17 cellular contexts compared by ENCODE assay signal in the genomic region with DNA sequence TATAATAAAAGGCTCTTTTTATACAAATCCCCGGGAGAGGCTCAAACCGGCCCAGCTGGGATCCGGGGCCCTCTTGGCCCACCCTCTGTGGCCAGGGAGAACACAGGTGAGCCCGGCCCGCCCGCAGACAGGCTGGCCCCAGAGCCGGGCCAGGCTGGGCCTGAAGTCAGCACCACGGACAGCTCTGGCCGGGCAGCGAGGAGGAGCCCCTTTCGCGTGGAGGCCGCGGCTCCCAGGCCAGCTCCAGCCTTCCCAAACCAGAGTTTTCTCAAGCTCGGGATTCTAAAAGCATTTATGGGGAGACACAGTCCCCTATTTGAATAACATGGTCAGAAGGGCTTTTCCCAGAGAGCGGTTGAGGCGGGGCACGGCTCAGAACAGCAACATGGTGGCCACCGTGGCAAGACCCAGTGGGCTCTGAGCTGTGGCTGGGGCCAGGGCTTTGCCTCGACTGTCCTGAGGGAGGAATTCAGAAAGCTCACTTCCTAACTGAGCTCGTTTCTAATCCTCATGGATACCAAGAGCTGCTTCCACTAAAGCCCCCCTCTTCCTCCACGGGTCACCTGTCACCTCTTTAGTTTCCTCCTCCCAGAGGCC.
DNase-seq lines count a peak whose midpoint lies in the region; ATAC-seq, FAIRE-seq and TF ChIP-seq lines count a peak whose summit lies in the region.
"Had no signal": no experiment of that assay in that cellular context is flagged by ENCODE, and none has a peak within 500 bp of the region (broad histone marks: within the 10 kb centered on the region; RNA-seq: fewer than 3 reads in every experiment).

No MANE protein-coding gene starts in this region.

- H3K4me3 ChIP-seq in SK-N-SH (ENCODE audit: low read depth in 2 of 2, low read length in 1 of 2) (no peak overlapping the region), hepatocyte (no peak overlapping the region)
- H3K4me3 ChIP-seq: adrenal gland had no signal

- no peak for ATAC-seq in SK-N-SH treated with all-trans-retinoic acid at 6 μM for 48 hours
- no peak for ATAC-seq in GM18511 (IDR thresholded peaks at IDR 0.05; ENCODE audit: unreplicated experiment)

- no peaks in the 10 kb centered on the region for H3K36me3 Mint-ChIP-seq in progenitor cell of endocrine pancreas (ENCODE audit: insufficient read depth)

- DNase-seq in SK-N-SH (no peak), OCI-M1 (lab: John Stamatoyannopoulos, UW) (peak; percentile 15), hepatocyte (ENCODE audit: low spot score) (peak; percentile 69), progenitor cell of endocrine pancreas (ENCODE audit: low spot score, unreplicated experiment) (peak; percentile 70), T-helper 2 cell (no peak), frontal cortex (ENCODE audit: low spot score in 2 of 2) (no peak)
- DNase-seq: activated CD4-positive, alpha-beta T cell treated with anti-CD3 and anti-CD28 coated beads for 1 hour; activated T-cell treated with anti-CD3 and anti-CD28 coated beads, Interleukin-2, amount 50 U/mL, for 1 hour; DMS79 treated with DMSO at 0.1 percent for 48 hours; kidney; NCI-H2081 treated with DMSO at 0.1 percent for 48 hours; substantia nigra had no signal

- CTCF ChIA-PET in SK-N-SH (lab: Yijun Ruan, JAX): interaction anchor here (1.0 to 2.5 kb wide), 4 partner anchors 8 to 80 kb away, joined by 3 to 14 read pairs (median 4); no protein-coding TSS in a partner anchor

- no peak overlapping the region for H3K4me2 ChIP-seq in SK-N-SH
- no peak overlapping the region for H3K4me2 ChIP-seq in hepatocyte

- H3K9me2 ChIP-seq in SK-N-SH (no peaks in the 10 kb centered on the region), hepatocyte (replicated peaks; ENCODE audit: insufficient read depth) (no peaks in the 10 kb centered on the region)

- FAIRE-seq in frontal cortex (lab: Jason Lieb, UNC): no peak
- FAIRE-seq: kidney had no signal

- H3K27ac ChIP-seq in SK-N-SH (ENCODE audit: low read depth in 2 of 2, low read length in 1 of 2) (no peak overlapping the region), hepatocyte (no peak overlapping the region)
- H3K27ac ChIP-seq: 22Rv1, adrenal gland, HL-60 had no signal

- H2AFZ ChIP-seq in SK-N-SH (ENCODE audit: low read depth) (no peak overlapping the region), hepatocyte (no peak overlapping the region)

- no peak for TF ChIP-seq EP300 in SK-N-SH (IDR thresholded peaks at IDR 0.05; ENCODE audit: borderline replicate concordance in 1 of 2, low read depth in 1 of 2, low read length in 1 of 2)

- no peaks in the 10 kb centered on the region for H3F3A ChIP-seq in SK-N-SH (replicated peaks; ENCODE audit: insufficient read depth)

- no peak for TF ChIP-seq RAD21 in SK-N-SH (IDR thresholded peaks at IDR 0.05; ENCODE audit: low read length)

- no peaks in the 10 kb centered on the region for H3K4me1 Mint-ChIP-seq in progenitor cell of endocrine pancreas (ENCODE audit: low read depth)

- no peaks in the 10 kb centered on the region for H4K20me1 ChIP-seq in SK-N-SH (ENCODE audit: insufficient read depth)
- H4K20me1 ChIP-seq in hepatocyte (ENCODE audit: insufficient read depth, poor library complexity, severe bottlenecking): no peaks in the 10 kb centered on the region

- no peak overlapping the region for H3K4me3 Mint-ChIP-seq in progenitor cell of endocrine pancreas (ENCODE audit: low read depth)

- no peak overlapping the region for H3K27ac Mint-ChIP-seq in progenitor cell of endocrine pancreas

- no peaks in the 10 kb centered on the region for H3K9me3 Mint-ChIP-seq in progenitor cell of endocrine pancreas (ENCODE audit: low read depth)

- H3K4me1 ChIP-seq in SK-N-SH (ENCODE audit: control insufficient read depth in 1 of 2, insufficient read depth in 2 of 2, low read depth in 1 of 2, low read length in 1 of 2) (peaks cover 0 to under 1% of the 10 kb centered on the region in 2 experiments; a peak in 1 of 4 replicates), hepatocyte (ENCODE audit: insufficient read depth) (no peaks in the 10 kb centered on the region)
- H3K4me1 ChIP-seq: adrenal gland had no signal

- H3K9ac ChIP-seq in SK-N-SH: no peak overlapping the region

- WGBS in SK-N-SH (ENCODE audit: low lambda C conversion rate): 55% methylated on average over 16 of the region's 22 CpGs
- 31% methylated on average over 22 of the region's 22 CpGs for WGBS in hepatocyte (ENCODE audit: low lambda C conversion rate, missing lambda C conversion rate)

- H3K79me2 ChIP-seq in SK-N-SH (ENCODE audit: insufficient read depth) (no peaks in the 10 kb centered on the region), hepatocyte (no peaks in the 10 kb centered on the region)

- H3K9me3 ChIP-seq in SK-N-SH: no peaks in the 10 kb centered on the region
- H3K9me3 ChIP-seq in hepatocyte (ENCODE audit: low read depth): no peaks in the 10 kb centered on the region
- H3K9me3 ChIP-seq: adrenal gland had no signal

- H3K27me3 Mint-ChIP-seq in progenitor cell of endocrine pancreas: peaks cover 54% of the 10 kb centered on the region

- H3K36me3 ChIP-seq in SK-N-SH (replicated peaks in 1 of 2; ENCODE audit: control insufficient read depth in 1 of 2, insufficient read depth in 2 of 2, low read length in 1 of 2) (no peaks in the 10 kb centered on the region), hepatocyte (replicated peaks; ENCODE audit: insufficient read depth, low read depth) (no peaks in the 10 kb centered on the region)
- H3K36me3 ChIP-seq: adrenal gland had no signal

- POLR2A ChIA-PET in SK-N-SH (lab: Yijun Ruan, JAX): no interaction called here

- H3K27me3 ChIP-seq in SK-N-SH (ENCODE audit: insufficient read depth) (no peaks in the 10 kb centered on the region), hepatocyte (no peaks in the 10 kb centered on the region)

- no peak for TF ChIP-seq CTCF in SK-N-SH (IDR thresholded peaks at IDR 0.05)
- TF ChIP-seq CTCF in hepatocyte (IDR thresholded peaks at IDR 0.05; ENCODE audit: poor library complexity): no peak
- TF ChIP-seq CTCF in progenitor cell of endocrine pancreas (IDR thresholded peaks at IDR 0.05; ENCODE audit: unreplicated experiment): no peak

TF ChIP-seq in SK-N-SH, 30 proteins besides CTCF, POLR2A, EP300 and RAD21:
- no peak for TF ChIP-seq FOSL2 (IDR thresholded peaks at IDR 0.05; ENCODE audit: borderline replicate concordance, low read depth)
- TF ChIP-seq, protein P1, sequence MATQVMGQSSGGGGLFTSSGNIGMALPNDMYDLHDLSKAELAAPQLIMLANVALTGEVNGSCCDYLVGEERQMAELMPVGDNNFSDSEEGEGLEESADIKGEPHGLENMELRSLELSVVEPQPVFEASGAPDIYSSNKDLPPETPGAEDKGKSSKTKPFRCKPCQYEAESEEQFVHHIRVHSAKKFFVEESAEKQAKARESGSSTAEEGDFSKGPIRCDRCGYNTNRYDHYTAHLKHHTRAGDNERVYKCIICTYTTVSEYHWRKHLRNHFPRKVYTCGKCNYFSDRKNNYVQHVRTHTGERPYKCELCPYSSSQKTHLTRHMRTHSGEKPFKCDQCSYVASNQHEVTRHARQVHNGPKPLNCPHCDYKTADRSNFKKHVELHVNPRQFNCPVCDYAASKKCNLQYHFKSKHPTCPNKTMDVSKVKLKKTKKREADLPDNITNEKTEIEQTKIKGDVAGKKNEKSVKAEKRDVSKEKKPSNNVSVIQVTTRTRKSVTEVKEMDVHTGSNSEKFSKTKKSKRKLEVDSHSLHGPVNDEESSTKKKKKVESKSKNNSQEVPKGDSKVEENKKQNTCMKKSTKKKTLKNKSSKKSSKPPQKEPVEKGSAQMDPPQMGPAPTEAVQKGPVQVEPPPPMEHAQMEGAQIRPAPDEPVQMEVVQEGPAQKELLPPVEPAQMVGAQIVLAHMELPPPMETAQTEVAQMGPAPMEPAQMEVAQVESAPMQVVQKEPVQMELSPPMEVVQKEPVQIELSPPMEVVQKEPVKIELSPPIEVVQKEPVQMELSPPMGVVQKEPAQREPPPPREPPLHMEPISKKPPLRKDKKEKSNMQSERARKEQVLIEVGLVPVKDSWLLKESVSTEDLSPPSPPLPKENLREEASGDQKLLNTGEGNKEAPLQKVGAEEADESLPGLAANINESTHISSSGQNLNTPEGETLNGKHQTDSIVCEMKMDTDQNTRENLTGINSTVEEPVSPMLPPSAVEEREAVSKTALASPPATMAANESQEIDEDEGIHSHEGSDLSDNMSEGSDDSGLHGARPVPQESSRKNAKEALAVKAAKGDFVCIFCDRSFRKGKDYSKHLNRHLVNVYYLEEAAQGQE (IDR thresholded peaks at IDR 0.05; ENCODE audit: low read depth, low read length): peak; percentile 88

TF ChIP-seq in SK-N-SH treated with all-trans-retinoic acid at 6 μM for 48 hours, 23 proteins besides CTCF, POLR2A, EP300 and RAD21 (continues in another document):
- TF ChIP-seq ISL1 (CRISPR knock-in tag; IDR thresholded peaks at IDR 0.05): no peak
- no peak for TF ChIP-seq ARNTL (CRISPR knock-in tag; IDR thresholded peaks at IDR 0.05; ENCODE audit: borderline replicate concordance, low read depth)
- TF ChIP-seq, protein P2, sequence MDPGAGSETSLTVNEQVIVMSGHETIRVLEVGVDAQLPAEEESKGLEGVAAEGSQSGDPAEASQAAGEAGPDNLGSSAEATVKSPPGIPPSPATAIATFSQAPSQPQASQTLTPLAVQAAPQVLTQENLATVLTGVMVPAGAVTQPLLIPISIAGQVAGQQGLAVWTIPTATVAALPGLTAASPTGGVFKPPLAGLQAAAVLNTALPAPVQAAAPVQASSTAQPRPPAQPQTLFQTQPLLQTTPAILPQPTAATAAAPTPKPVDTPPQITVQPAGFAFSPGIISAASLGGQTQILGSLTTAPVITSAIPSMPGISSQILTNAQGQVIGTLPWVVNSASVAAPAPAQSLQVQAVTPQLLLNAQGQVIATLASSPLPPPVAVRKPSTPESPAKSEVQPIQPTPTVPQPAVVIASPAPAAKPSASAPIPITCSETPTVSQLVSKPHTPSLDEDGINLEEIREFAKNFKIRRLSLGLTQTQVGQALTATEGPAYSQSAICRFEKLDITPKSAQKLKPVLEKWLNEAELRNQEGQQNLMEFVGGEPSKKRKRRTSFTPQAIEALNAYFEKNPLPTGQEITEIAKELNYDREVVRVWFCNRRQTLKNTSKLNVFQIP (CRISPR knock-in tag; IDR thresholded peaks at IDR 0.05; ENCODE audit: borderline replicate concordance, low read depth): no peak
- no peak for TF ChIP-seq ESRRG (CRISPR knock-in tag; IDR thresholded peaks at IDR 0.05)
- no peak for TF ChIP-seq RARB (CRISPR knock-in tag; IDR thresholded peaks at IDR 0.05)
- no peak for TF ChIP-seq GLIS3 (CRISPR knock-in tag; IDR thresholded peaks at IDR 0.05)
- no peak for TF ChIP-seq ZFP30 (CRISPR knock-in tag; IDR thresholded peaks at IDR 0.05)
- TF ChIP-seq ZC3H10 (CRISPR knock-in tag; IDR thresholded peaks at IDR 0.05): no peak
- no peak for TF ChIP-seq ZFP3 (CRISPR knock-in tag; IDR thresholded peaks at IDR 0.05)
- no peak for TF ChIP-seq ZNF70 (CRISPR knock-in tag; IDR thresholded peaks at IDR 0.05)
- TF ChIP-seq TOX (CRISPR knock-in tag; IDR thresholded peaks at IDR 0.05; ENCODE audit: borderline replicate concordance): no peak
- no peak for TF ChIP-seq OSR1 (CRISPR knock-in tag; IDR thresholded peaks at IDR 0.05)
- no peak for TF ChIP-seq ZNF565 (CRISPR knock-in tag; conservative IDR thresholded peaks at IDR 0.05; ENCODE audit: low read depth)
- TF ChIP-seq BACH2 (CRISPR knock-in tag; IDR thresholded peaks at IDR 0.05; ENCODE audit: borderline replicate concordance): no peak

Comparison
In these comparisons a context has a peak if more than half of its experiments do, and no peak if none do; other contexts are left out.
1. DNase-seq: peak in OCI-M1 (single experiment), hepatocyte (single experiment) and progenitor cell of endocrine pancreas (single experiment); none in SK-N-SH (single experiment), T-helper 2 cell (0 of 5) and frontal cortex (0 of 2).